ENCODE assay signal across 8 cellular contexts in the genomic region with DNA sequence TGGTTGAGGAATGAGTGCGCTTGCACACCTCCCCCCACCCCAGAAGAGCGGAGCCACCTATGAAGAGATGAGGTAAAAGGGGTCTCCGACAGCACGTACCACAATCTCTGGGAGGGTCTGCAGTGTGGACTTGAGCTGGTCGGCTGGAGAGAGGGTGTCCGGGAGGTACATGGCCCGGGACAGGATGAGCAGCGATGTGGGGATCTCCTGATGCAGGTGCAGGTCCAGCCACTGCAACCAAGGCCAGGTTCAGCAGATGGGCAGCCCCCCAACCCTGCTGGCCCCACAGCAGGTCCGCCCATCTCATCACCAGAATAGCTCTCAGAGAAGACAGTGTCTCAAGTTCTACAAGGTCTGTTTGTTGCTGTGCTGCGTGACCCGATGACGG.
"Had no signal": no experiment of that assay in that cellular context is flagged by ENCODE, and none has a peak within 500 bp of the region (broad histone marks: within the 10 kb centered on the region; RNA-seq: fewer than 3 reads in every experiment).

No MANE protein-coding gene starts in this region.

- ATAC-seq: GM12878 had no signal

- H3K4me3 ChIP-seq: GM12878 had no signal

- FAIRE-seq: G401.6, GM12878, GM12891, GM12892, GM18507, GM19239 had no signal

- DNase-seq: GDM1, GF-D8 had no signal
